ENCODE assay signal across 13 cellular contexts in genomic region chr3:156689589-156689988, GRCh38. TPM values are rescaled to one million over a fixed set of nuclear protein-coding genes. Genes with fewer than 3 reads are reported as not detected.
A peak's percentile ranks its signal among the peaks of the same experiment; 100 is the strongest.
DNase-seq lines count a peak whose midpoint lies in the region; ATAC-seq and TF ChIP-seq lines count a peak whose summit lies in the region.
"Had no signal": no experiment of that assay in that cellular context is flagged by ENCODE, and none has a peak within 500 bp of the region (broad histone marks: within the 10 kb centered on the region; RNA-seq: fewer than 3 reads in every experiment).

No MANE protein-coding gene starts in this region.

- DNase-seq in CD4-positive, alpha-beta memory T cell, result no peak
- DNase-seq in MM.1S (no peak), mesendoderm (no peak), NCI-H2081 treated with DMSO at 0.1 percent for 48 hours (lab: John Stamatoyannopoulos, UW) (no peak)
- DNase-seq in activated CD4-positive, CD25-positive, alpha-beta regulatory T cell treated with anti-CD3 and anti-CD28 coated beads, Interleukin-2, amount 50 U/mL, for 72 hours, result no peak
- DNase-seq: activated CD4-positive, CD25-positive, alpha-beta regulatory T cell; COR-L47; effector CD4-positive, alpha-beta T cell; hypothalamus; right lobe of liver had no signal

- POLR2A ChIA-PET in CD4-positive, alpha-beta memory T cell (lab: Charles Lee; ENCODE audit: partially characterized antibody), result interaction anchor here (1.1 to 11.4 kb wide), 3 partner anchors 9 to 377 kb away, joined by 3 to 127 read pairs (median 4); partner anchors contain the start of gene TIPARP

- peak overlapping the region in 2 of 7 donors; percentile 1 to 15 for H3K27ac Mint-ChIP-seq in CD4-positive, alpha-beta memory T cell

- H4K5ac ChIP-seq in mesendoderm (ENCODE audit: low read length), result no peak overlapping the region

- H3K4ac ChIP-seq in mesendoderm (ENCODE audit: low read depth, low read length), result no peak overlapping the region

- no peak overlapping the region for H2BK120ac ChIP-seq in mesendoderm (ENCODE audit: low read depth, low read length)

- no peaks in the 10 kb centered on the region for H3K9me2 ChIP-seq in MM.1S (replicated peaks; ENCODE audit: insufficient read depth, low read length)

- CTCF ChIA-PET in CD4-positive, alpha-beta memory T cell (lab: Charles Lee; ENCODE audit: partially characterized antibody), result interaction anchor here (1.5 to 2.0 kb wide), 3 partner anchors 12 to 447 kb away, joined by 6 read pairs; no protein-coding TSS in a partner anchor

- no peak overlapping the region for H2BK15ac ChIP-seq in mesendoderm (replicated peaks; ENCODE audit: low read depth)

- H3K4me3 Mint-ChIP-seq in CD4-positive, alpha-beta memory T cell, result peak overlapping the region in 5 of 8 donors; percentile 1 to 18 (median 5)

- no peak overlapping the region for H2AFZ ChIP-seq in MM.1S (ENCODE audit: low read length)

- peaks cover 24% of the 10 kb centered on the region for H3F3A ChIP-seq in MM.1S (ENCODE audit: insufficient read depth, low read length)

- H3K9me3 Mint-ChIP-seq in CD4-positive, alpha-beta memory T cell, result no peaks in the 10 kb centered on the region

- ATAC-seq in GM18517 (IDR thresholded peaks at IDR 0.05; ENCODE audit: unreplicated experiment) (peak; percentile 13), esophagus mucosa (peak; percentile 33), GM21423 (IDR thresholded peaks at IDR 0.05; ENCODE audit: unreplicated experiment) (no peak)

- H3K4me3 ChIP-seq in CD4-positive, alpha-beta memory T cell (ENCODE audit: low read length in 2 of 2), result no peak overlapping the region
- no peak overlapping the region for H3K4me3 ChIP-seq in MM.1S (ENCODE audit: low read length)
- no peak overlapping the region for H3K4me3 ChIP-seq in mesendoderm (ENCODE audit: low read length)
- H3K4me3 ChIP-seq: right lobe of liver had no signal

- peaks cover 20 to 35% of the 10 kb centered on the region in 2 donors for H3K36me3 Mint-ChIP-seq in CD4-positive, alpha-beta memory T cell

- peaks cover 5% of the 10 kb centered on the region for H3K79me1 ChIP-seq in mesendoderm (ENCODE audit: low read length)

- H3K9ac ChIP-seq in MM.1S (ENCODE audit: low read length) (no peak overlapping the region), mesendoderm (ENCODE audit: low read length) (no peak overlapping the region)

- peaks cover 69% of the 10 kb centered on the region for H3K4me1 ChIP-seq in CD4-positive, alpha-beta memory T cell (ENCODE audit: insufficient read depth, low read length)
- H3K4me1 ChIP-seq in MM.1S (ENCODE audit: low read length) (peaks cover 47% of the 10 kb centered on the region), mesendoderm (ENCODE audit: control insufficient read depth, low read depth, low read length) (peaks cover 2% of the 10 kb centered on the region)

- WGBS in mesendoderm (ENCODE audit: extremely low coverage, insufficient coverage, low lambda C conversion rate), result no CpG with 5 or more reads among the region's 1 CpG

- no peak overlapping the region for H3K56ac ChIP-seq in mesendoderm (ENCODE audit: low read length)

- H3K27ac ChIP-seq in CD4-positive, alpha-beta memory T cell (ENCODE audit: low read depth, low read length), result no peak overlapping the region
- H3K27ac ChIP-seq in MM.1S (ENCODE audit: low read length), result peak overlapping the region; percentile 14; the same call in 1 of the 2 replicates
- no peak overlapping the region for H3K27ac ChIP-seq in mesendoderm (ENCODE audit: low read depth, low read length)
- H3K27ac ChIP-seq: right lobe of liver had no signal

- H2BK5ac ChIP-seq in mesendoderm (ENCODE audit: low read length), result no peak overlapping the region

- H3K18ac ChIP-seq in mesendoderm (ENCODE audit: low read length), result no peak overlapping the region

- no peaks in the 10 kb centered on the region for H3K27me3 ChIP-seq in CD4-positive, alpha-beta memory T cell (ENCODE audit: insufficient read depth, low read length)
- H3K27me3 ChIP-seq in MM.1S (replicated peaks; ENCODE audit: insufficient read depth, low read length) (no peaks in the 10 kb centered on the region), mesendoderm (ENCODE audit: insufficient read depth, low read length, poor library complexity) (no peaks in the 10 kb centered on the region)
- H3K27me3 ChIP-seq: right lobe of liver had no signal

- no peak overlapping the region for H2AK5ac ChIP-seq in mesendoderm (ENCODE audit: low read length)

- peaks cover 60 to 76% (median 68%) of the 10 kb centered on the region in 4 donors for H3K4me1 Mint-ChIP-seq in CD4-positive, alpha-beta memory T cell

- H3K9me3 ChIP-seq in CD4-positive, alpha-beta memory T cell (ENCODE audit: control insufficient read depth in 1 of 2, low read length in 2 of 2), result no peaks in the 10 kb centered on the region
- H3K9me3 ChIP-seq in MM.1S (replicated peaks; ENCODE audit: insufficient read depth, low read length), result no peaks in the 10 kb centered on the region
- H3K9me3 ChIP-seq: right lobe of liver had no signal

- peaks cover 4% of the 10 kb centered on the region for H3K36me3 ChIP-seq in CD4-positive, alpha-beta memory T cell (ENCODE audit: insufficient read depth, low read length)
- peaks cover 7% of the 10 kb centered on the region; the same call in 1 of the 2 replicates for H3K36me3 ChIP-seq in MM.1S (replicated peaks; ENCODE audit: insufficient read depth, low read length)
- H3K36me3 ChIP-seq in mesendoderm (ENCODE audit: control insufficient read depth, insufficient read depth, low read length), result peaks cover 1% of the 10 kb centered on the region

- H4K8ac ChIP-seq in mesendoderm (ENCODE audit: low read depth, low read length), result no peak overlapping the region

- peaks cover 19% of the 10 kb centered on the region; the same call in 1 of the 2 replicates for H4K20me1 ChIP-seq in MM.1S (ENCODE audit: insufficient read depth, low read length)

- no peak for TF ChIP-seq CTCF in MM.1S (IDR thresholded peaks at IDR 0.05; ENCODE audit: low read length)

- H3K23ac ChIP-seq in mesendoderm (ENCODE audit: low read length), result no peak overlapping the region

- H3K27me3 Mint-ChIP-seq in CD4-positive, alpha-beta memory T cell, result no peaks in the 10 kb centered on the region

- H3K79me2 ChIP-seq in MM.1S (ENCODE audit: low read length) (peaks cover 88% of the 10 kb centered on the region), mesendoderm (ENCODE audit: control insufficient read depth, insufficient read depth, low read length) (peaks cover 18% of the 10 kb centered on the region)

- intact Hi-C loops in CD4-positive, alpha-beta memory T cell (cut with micrococcal nuclease), result no loop called here

- H3K4me2 ChIP-seq in MM.1S (ENCODE audit: low read depth, low read length), result peak overlapping the region; percentile 39
- H3K4me2 ChIP-seq in mesendoderm (ENCODE audit: low read length), result no peak overlapping the region

RNA-seq across cellular contexts. Expression of gene TIPARP, which starts 15.2 kb away (rescaled TPM):
- total RNA-seq in CD4-positive, alpha-beta memory T cell, result 100 to 1,000 TPM; 108 to 119 TPM
- 10 to 100 TPM; 15.1 to 28.1 TPM for polyA plus RNA-seq in CD4-positive, alpha-beta memory T cell
- total RNA-seq in esophagus mucosa, result 34.4 TPM
- 3.8 TPM for polyA plus RNA-seq in mesendoderm (2013, experiment 1 of 2)
- polyA plus RNA-seq in mesendoderm (2013, experiment 2 of 2), result 4.3 TPM
